Comparison of ENCODE assay signal across 2 cellular contexts in genomic region chr4:94758141-94758699, GRCh38.
A peak's percentile ranks its signal among the peaks of the same experiment; 100 is the strongest.
TF ChIP-seq lines count a peak whose summit lies in the region.

No MANE protein-coding gene starts in this region.

TF ChIP-seq in GM12891, 5 proteins besides CTCF, POLR2A, EP300 and RAD21:
- TF ChIP-seq POLR2AphosphoS5 (IDR thresholded peaks at IDR 0.05; ENCODE audit: low read depth, low read length) (no peak), POU2F2 (IDR thresholded peaks at IDR 0.05; ENCODE audit: low read depth, low read length) (no peak), SPI1 (IDR thresholded peaks at IDR 0.05; ENCODE audit: low read depth, low read length) (no peak), PAX5 (IDR thresholded peaks at IDR 0.05; ENCODE audit: insufficient read depth, low read length, severe bottlenecking) (no peak), TAF1 (IDR thresholded peaks at IDR 0.05; ENCODE audit: low read depth, low read length) (no peak)

TF ChIP-seq in H1, 55 proteins besides CTCF, POLR2A, EP300 and RAD21:
- TF ChIP-seq USF2 (IDR thresholded peaks at IDR 0.05; ENCODE audit: low read length) (peak; percentile 38; the same call in 1 of the 2 replicates), E2F6 (IDR thresholded peaks at IDR 0.05) (peak; percentile 97), TBP (IDR thresholded peaks at IDR 0.05; ENCODE audit: low read depth, low read length) (0 out of 2 replicates have a peak, but pooled peaks have one; percentile 17), SIX5 (IDR thresholded peaks at IDR 0.05; ENCODE audit: low read depth, low read length) (no peak), MAX (IDR thresholded peaks at IDR 0.05) (peak; percentile 99), CEBPB (IDR thresholded peaks at IDR 0.05; ENCODE audit: low read depth, low read length) (no peak), TEAD4 (IDR thresholded peaks at IDR 0.05; ENCODE audit: low read depth, low read length) (no peak; the same call in 1 of the 2 replicates), SAP30 (IDR thresholded peaks at IDR 0.05; ENCODE audit: insufficient read depth, insufficient replicate concordance, low read length) (no peak), POU5F1 (IDR thresholded peaks at IDR 0.05; ENCODE audit: low read depth, low read length) (no peak), TAF7 (optimal IDR thresholded peaks at IDR 0.05; ENCODE audit: borderline replicate concordance, low read depth, low read length) (no peak), KDM4A (IDR thresholded peaks at IDR 0.05; ENCODE audit: low read depth, low read length, severe bottlenecking) (peak; percentile 97), HDAC2 (IDR thresholded peaks at IDR 0.05; ENCODE audit: borderline replicate concordance in 1 of 2, low read depth in 2 of 2, low read length in 2 of 2) (0 out of 4 replicates have a peak, but pooled peaks of 1 of the 2 experiments have one; percentile 3)
